In genomic region chr9:4116708-4117460, GRCh38 we compare ENCODE assay signal across 1 cellular context.
TF ChIP-seq lines count a peak whose summit lies in the region.

No MANE protein-coding gene starts in this region.

TF ChIP-seq in SK-N-SH treated with all-trans-retinoic acid at 6 μM for 48 hours, 23 proteins besides CTCF, POLR2A, EP300 and RAD21 (continued from another document):
- no peak for TF ChIP-seq TSHZ2 (CRISPR knock-in tag; IDR thresholded peaks at IDR 0.05)
- TF ChIP-seq ZNF70 (CRISPR knock-in tag; IDR thresholded peaks at IDR 0.05): no peak
- TF ChIP-seq RARB (CRISPR knock-in tag; IDR thresholded peaks at IDR 0.05): no peak
- TF ChIP-seq TCF4 (CRISPR knock-in tag; IDR thresholded peaks at IDR 0.05; ENCODE audit: borderline replicate concordance): no peak
- no peak for TF ChIP-seq OSR1 (CRISPR knock-in tag; IDR thresholded peaks at IDR 0.05)
- TF ChIP-seq ISL1 (CRISPR knock-in tag; IDR thresholded peaks at IDR 0.05): no peak
